In the genomic region with DNA sequence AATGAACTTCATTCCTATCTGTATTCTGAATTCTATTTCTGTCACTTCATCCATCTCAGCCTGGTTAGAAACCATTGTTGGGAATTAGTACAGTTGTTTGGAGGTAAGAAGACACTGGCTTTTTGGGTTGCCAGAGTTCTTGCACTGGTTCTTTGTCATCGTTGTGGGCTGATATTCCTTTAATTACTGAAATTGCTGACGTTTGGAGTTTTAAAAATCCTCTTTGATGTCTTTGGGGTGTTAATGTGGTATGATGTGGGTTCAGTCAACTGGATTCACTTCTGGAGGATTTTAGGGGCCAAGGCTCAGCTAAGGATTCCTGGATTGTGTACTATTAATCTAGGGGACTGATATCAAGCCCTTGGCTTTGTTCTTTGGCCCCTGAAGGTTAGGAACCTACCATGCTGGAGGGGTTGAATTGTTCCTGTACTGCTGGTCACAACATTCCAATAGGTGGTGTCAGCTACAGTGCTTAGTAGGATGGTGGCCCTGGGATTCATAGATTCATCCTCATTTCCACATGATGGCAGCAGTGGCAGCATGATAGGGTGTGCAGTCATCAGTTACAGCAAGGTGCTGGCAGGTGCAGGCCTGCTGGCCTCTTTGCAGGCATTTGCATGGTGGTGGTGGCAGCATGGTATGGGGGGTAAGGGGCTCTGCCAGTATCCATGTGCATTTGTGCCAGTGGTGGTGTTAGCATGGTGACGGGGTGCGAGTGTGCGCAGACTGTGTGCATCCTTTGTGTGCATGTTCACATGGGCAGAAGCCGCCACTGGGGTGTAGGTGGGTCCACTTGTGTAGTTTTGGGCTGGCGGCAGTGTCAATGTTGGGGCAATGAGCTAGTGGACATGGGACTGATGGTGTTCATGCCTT, we compare ENCODE assay signal across 1 cellular context.
TF ChIP-seq lines count a peak whose summit lies in the region.

No MANE protein-coding gene starts in this region.

TF ChIP-seq in HepG2, 621 proteins besides CTCF, POLR2A, EP300 and RAD21 (continued from another document):
- TF ChIP-seq, protein P1, sequence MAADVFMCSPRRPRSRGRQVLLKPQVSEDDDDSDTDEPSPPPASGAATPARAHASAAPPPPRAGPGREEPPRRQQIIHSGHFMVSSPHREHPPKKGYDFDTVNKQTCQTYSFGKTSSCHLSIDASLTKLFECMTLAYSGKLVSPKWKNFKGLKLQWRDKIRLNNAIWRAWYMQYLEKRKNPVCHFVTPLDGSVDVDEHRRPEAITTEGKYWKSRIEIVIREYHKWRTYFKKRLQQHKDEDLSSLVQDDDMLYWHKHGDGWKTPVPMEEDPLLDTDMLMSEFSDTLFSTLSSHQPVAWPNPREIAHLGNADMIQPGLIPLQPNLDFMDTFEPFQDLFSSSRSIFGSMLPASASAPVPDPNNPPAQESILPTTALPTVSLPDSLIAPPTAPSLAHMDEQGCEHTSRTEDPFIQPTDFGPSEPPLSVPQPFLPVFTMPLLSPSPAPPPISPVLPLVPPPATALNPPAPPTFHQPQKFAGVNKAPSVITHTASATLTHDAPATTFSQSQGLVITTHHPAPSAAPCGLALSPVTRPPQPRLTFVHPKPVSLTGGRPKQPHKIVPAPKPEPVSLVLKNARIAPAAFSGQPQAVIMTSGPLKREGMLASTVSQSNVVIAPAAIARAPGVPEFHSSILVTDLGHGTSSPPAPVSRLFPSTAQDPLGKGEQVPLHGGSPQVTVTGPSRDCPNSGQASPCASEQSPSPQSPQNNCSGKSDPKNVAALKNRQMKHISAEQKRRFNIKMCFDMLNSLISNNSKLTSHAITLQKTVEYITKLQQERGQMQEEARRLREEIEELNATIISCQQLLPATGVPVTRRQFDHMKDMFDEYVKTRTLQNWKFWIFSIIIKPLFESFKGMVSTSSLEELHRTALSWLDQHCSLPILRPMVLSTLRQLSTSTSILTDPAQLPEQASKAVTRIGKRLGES (CRISPR knock-in tag; IDR thresholded peaks at IDR 0.05; ENCODE audit: borderline replicate concordance): no peak
- peak in 1 of 2 experiments; percentile 65; a peak in 2 of 4 replicates for TF ChIP-seq MAFK (conservative IDR thresholded peaks at IDR 0.05 in 1 of 2, IDR thresholded peaks at IDR 0.05 in 1 of 2; ENCODE audit: low read length in 2 of 2)
